Comparison of ENCODE assay signal across 8 cellular contexts in genomic region chr2:45652090-45653050, GRCh38. TPM values are rescaled to one million over a fixed set of nuclear protein-coding genes. Genes with fewer than 3 reads are reported as not detected.
DNase-seq lines count a peak whose midpoint lies in the region; ATAC-seq and TF ChIP-seq lines count a peak whose summit lies in the region.

No MANE protein-coding gene starts in this region.

- H3F3A ChIP-seq in smooth muscle cell (ENCODE audit: low read depth): peaks cover 6% of the 10 kb centered on the region

- peak overlapping the region; percentile 67 to 78 for H3K27ac Mint-ChIP-seq in T-cell

- peak overlapping the region; percentile 96 for H2AFZ ChIP-seq in mammary epithelial cell (ENCODE audit: low read depth, low read length)
- H2AFZ ChIP-seq in smooth muscle cell (ENCODE audit: low read depth): no peak overlapping the region

- H3K36me3 ChIP-seq in mammary epithelial cell (ENCODE audit: insufficient read depth, low read length) (no peaks in the 10 kb centered on the region), smooth muscle cell (ENCODE audit: low read depth) (no peaks in the 10 kb centered on the region)

- TF ChIP-seq CTCF in AG04450 (IDR thresholded peaks at IDR 0.05; ENCODE audit: low read depth, low read length) (no peak), mammary epithelial cell (conservative IDR thresholded peaks at IDR 0.05 in 1 of 2, IDR thresholded peaks at IDR 0.05 in 1 of 2; ENCODE audit: extremely low read depth in 1 of 2, insufficient read depth in 1 of 2, low read depth in 1 of 2, low read length in 2 of 2) (no peak), smooth muscle cell (IDR thresholded peaks at IDR 0.05; ENCODE audit: borderline replicate concordance, insufficient read depth, poor library complexity, severe bottlenecking) (no peak)

- no peak for ATAC-seq in T-cell (replicated peaks in 1 of 4)
- ATAC-seq in HG03457 (IDR thresholded peaks at IDR 0.05; ENCODE audit: unreplicated experiment): no peak

- WGBS in mammary epithelial cell (ENCODE audit: low coverage, missing lambda C conversion rate): 2% methylated on average over 39 of the region's 54 CpGs
- 4% methylated on average over 53 of the region's 54 CpGs for WGBS in smooth muscle cell (ENCODE audit: low lambda C conversion rate)

- peaks cover 36 to 43% (median 39%) of the 10 kb centered on the region in 3 donors for H3K4me1 Mint-ChIP-seq in T-cell

- TSS peak; percentile 12 for BruUV-seq in mammary epithelial cell (replicated peaks; lab: Mats Ljungman, UMichigan)

- H3K4me3 ChIP-seq in AG04450 (ENCODE audit: low read depth, low read length) (peak overlapping the region; percentile 78), mammary epithelial cell (replicated peaks in 1 of 3; ENCODE audit: insufficient read depth in 1 of 3, low read depth in 2 of 3, low read length in 3 of 3) (peak overlapping the region; percentile 60 to 82 (median 70)), smooth muscle cell (peak overlapping the region; percentile 73)

- peak overlapping the region; percentile 84 to 86 (median 86) for H3K4me3 Mint-ChIP-seq in T-cell

- H3K27ac ChIP-seq in AG04450 (ENCODE audit: low read depth, low read length): no peak overlapping the region
- no peak overlapping the region for H3K27ac ChIP-seq in mammary epithelial cell (ENCODE audit: insufficient read depth, low read depth, low read length)
- H3K27ac ChIP-seq in smooth muscle cell (ENCODE audit: low read depth): peak overlapping the region; percentile 47

- CTCF ChIA-PET in AG04450 (lab: Charles Lee) (interaction anchor here (0.5 to 2.1 kb wide), 7 partner anchors 9 to 285 kb away, joined by 3 to 10 read pairs (median 3); no protein-coding TSS in a partner anchor), T-cell (lab: Charles Lee) (interaction anchor here (0.5 to 0.9 kb wide), 4 partner anchors 40 to 1512 kb away, joined by 3 to 8 read pairs (median 6); no protein-coding TSS in a partner anchor), mammary epithelial cell (lab: Charles Lee; ENCODE audit: low non-redundant PET) (interaction anchor here (0.6 kb wide), 2 partner anchors 8 to 681 kb away, joined by 11 to 16 read pairs; no protein-coding TSS in a partner anchor)

- dilution Hi-C loops in mammary epithelial cell (cut with HindIII; ENCODE audit: low sequenced_read_pairs): no loop called here

- no peaks in the 10 kb centered on the region for H3K9me3 Mint-ChIP-seq in T-cell

- H3K27me3 ChIP-seq in AG04450 (ENCODE audit: control insufficient read depth, insufficient read depth, low read length) (no peaks in the 10 kb centered on the region), mammary epithelial cell (ENCODE audit: insufficient read depth, low read length) (no peaks in the 10 kb centered on the region), smooth muscle cell (ENCODE audit: low read depth) (no peaks in the 10 kb centered on the region)

- H3K27me3 Mint-ChIP-seq in T-cell: no peaks in the 10 kb centered on the region

- POLR2A ChIA-PET in AG04450 (lab: Yijun Ruan, JAX) (interaction anchor here (0.7 kb wide), 1 partner anchor 12 kb away, joined by 3 read pairs; no protein-coding TSS in a partner anchor), T-cell (lab: Charles Lee) (interaction anchor here (0.6 to 0.7 kb wide), 4 partner anchors 124 to 1746 kb away, joined by 3 to 7 read pairs (median 4); no protein-coding TSS in a partner anchor)

- H3K36me3 Mint-ChIP-seq in T-cell: peaks cover 3% of the 10 kb centered on the region

- no peak for DNase-seq in AG04450 (ENCODE audit: low read depth, low spot score)
- peak; percentile 14 for DNase-seq in HCEC 1CT
- DNase-seq in T-cell: peak in 25 of 34 experiments; percentile 2 to 40 (median 21)
- peak; percentile 14 for DNase-seq in mammary epithelial cell
- peak; percentile 64 for DNase-seq in islet precursor cell
- peak; percentile 34 for DNase-seq in smooth muscle cell (lab: John Stamatoyannopoulos, UW; ENCODE audit: unreplicated experiment)
- no peak for DNase-seq in HuH-7.5 (ENCODE audit: low spot score)

- H4K20me1 ChIP-seq in mammary epithelial cell (ENCODE audit: insufficient read depth, low read length) (no peaks in the 10 kb centered on the region), smooth muscle cell (ENCODE audit: low read depth) (peaks cover 51% of the 10 kb centered on the region)

- H3K9me3 ChIP-seq in AG04450 (ENCODE audit: control insufficient read depth, insufficient read depth, low read length): no peaks in the 10 kb centered on the region; the same call in 1 of the 2 replicates
- H3K9me3 ChIP-seq in mammary epithelial cell (replicated peaks; ENCODE audit: insufficient read depth, low read length): no peaks in the 10 kb centered on the region
- H3K9me3 ChIP-seq in smooth muscle cell (replicated peaks; ENCODE audit: low read depth): no peaks in the 10 kb centered on the region

- peaks cover 17% of the 10 kb centered on the region for H3K4me1 ChIP-seq in mammary epithelial cell (ENCODE audit: insufficient read depth, low read length)
- H3K4me1 ChIP-seq in smooth muscle cell (ENCODE audit: low read depth): peaks cover 11% of the 10 kb centered on the region

- H3K9ac ChIP-seq in mammary epithelial cell (ENCODE audit: insufficient read depth, low read length) (no peak overlapping the region), smooth muscle cell (ENCODE audit: low read depth) (peak overlapping the region; percentile 63)

- H3K79me2 ChIP-seq in mammary epithelial cell (ENCODE audit: insufficient read depth, low read length) (peaks cover 18% of the 10 kb centered on the region), smooth muscle cell (ENCODE audit: low read depth) (peaks cover 61% of the 10 kb centered on the region)

- in situ Hi-C loops in mammary epithelial cell (cut with MboI; ENCODE audit: low sequenced_read_pairs in 2 of 2): no loop called here

- H3K4me2 ChIP-seq in mammary epithelial cell (ENCODE audit: insufficient read depth, low read depth, low read length): peak overlapping the region; percentile 87
- peak overlapping the region; percentile 91 for H3K4me2 ChIP-seq in smooth muscle cell

- intact Hi-C loops in mammary epithelial cell (cut with micrococcal nuclease): loop anchor here (5.0 kb wide), 2 partner anchors 45 to 210 kb away; no protein-coding TSS in a partner anchor

RNA-seq across cellular contexts. Expression of gene PRKCE, which starts 0.9 kb away (rescaled TPM):
- polyA plus RNA-seq in AG04450 (2011; rRNA removed): 15.9 and 16.7 TPM in 2 replicates
- 36.5 and 49.2 TPM in 2 replicates for polyA minus RNA-seq in AG04450 (2011; rRNA and poly(A)+ RNA removed)
- 10 to 100 TPM; 16.5 to 29.8 (median 23.4) TPM for total RNA-seq in T-cell
- 1 to 10 TPM; 4.3 to 7.2 TPM for total RNA-seq in mammary epithelial cell
- polyA plus RNA-seq in mammary epithelial cell: 2.3 TPM
- polyA minus RNA-seq in mammary epithelial cell: 14.0 TPM
- total RNA-seq in smooth muscle cell: 16.2 and 20.6 TPM in 2 replicates
- polyA plus RNA-seq in smooth muscle cell: 25.4 and 29.1 TPM in 2 replicates

RNA-seq across cellular contexts. Expression of gene SRBD1, which starts 41.3 kb away (rescaled TPM):
- polyA plus RNA-seq in AG04450 (2011; rRNA removed) (7.2 and 8.7 TPM in 2 replicates), mammary epithelial cell (4.8 TPM), smooth muscle cell (9.4 and 11.1 TPM in 2 replicates)
- 13.6 and 26.1 TPM in 2 replicates for polyA minus RNA-seq in AG04450 (2011; rRNA and poly(A)+ RNA removed)
- total RNA-seq in T-cell (10 to 100 TPM; 16.1 to 22.8 (median 20.7) TPM), mammary epithelial cell (10 to 100 TPM; 14.3 to 18.8 TPM), smooth muscle cell (22.5 and 23.1 TPM in 2 replicates)
- 25.9 TPM for polyA minus RNA-seq in mammary epithelial cell

Comparison
In these comparisons a context has a peak if more than half of its experiments do, and no peak if none do; other contexts are left out.
1. DNase-seq: peak in HCEC 1CT (single experiment), T-cell (25 of 34), mammary epithelial cell (single experiment), islet precursor cell (single experiment) and smooth muscle cell (single experiment); none in AG04450 (single experiment) and HuH-7.5 (single experiment).
2. Peak in every context shown above with its lines, with median percentiles within 50 percentile points of each other: H3K4me3 ChIP-seq.